In genomic region chr4:183100827-183101226, GRCh38 we compare ENCODE assay signal across 9 cellular contexts. TPM values are rescaled to one million over a fixed set of nuclear protein-coding genes. Genes with fewer than 3 reads are reported as not detected.
DNase-seq lines count a peak whose midpoint lies in the region; ATAC-seq, FAIRE-seq and TF ChIP-seq lines count a peak whose summit lies in the region.
"Had no signal": no experiment of that assay in that cellular context is flagged by ENCODE, and none has a peak within 500 bp of the region (broad histone marks: within the 10 kb centered on the region; RNA-seq: fewer than 3 reads in every experiment).

No MANE protein-coding gene starts in this region.

- H3K4me3 ChIP-seq in A549 = peak overlapping the region; percentile 98
- H3K4me3 ChIP-seq in HAP-1 = peak overlapping the region; percentile 78

- TF ChIP-seq EP300 in A549 (IDR thresholded peaks at IDR 0.05) = no peak

- ATAC-seq in A549 = no peak
- no peak for ATAC-seq in GM19351 (IDR thresholded peaks at IDR 0.05; ENCODE audit: unreplicated experiment)

- no peak for FAIRE-seq in A549 (lab: Jason Lieb, UNC)
- FAIRE-seq in HTR-8/SVneo (lab: Jason Lieb, UNC) = no peak

- POLR2A ChIA-PET in A549 (lab: Yijun Ruan, JAX) (no interaction called here), MCF 10A (lab: Yijun Ruan, JAX) (interaction anchor here (0.9 to 7.5 kb wide), 12 partner anchors 9 to 338 kb away, joined by 3 to 112 read pairs (median 4); no protein-coding TSS in a partner anchor)

- H3K9me3 ChIP-seq in A549 (no peaks in the 10 kb centered on the region), HAP-1 (no peaks in the 10 kb centered on the region)

- H3K9me3 Mint-ChIP-seq in MCF 10A (ENCODE audit: unreplicated experiment) = no peaks in the 10 kb centered on the region
- H3K9me3 Mint-ChIP-seq: activated naive CD8-positive, alpha-beta T cell treated with anti-CD3 and anti-CD28 coated beads, Interleukin-2, amount 10 ng/mL, durations not matched to agents 7 days and 5 days had no signal

- in situ Hi-C loops in HAP-1 (cut with MboI; ENCODE audit: low sequenced_read_pairs) = no loop called here

- intact Hi-C loops in MCF 10A (cut with micrococcal nuclease) = no loop called here

- 8% methylated on average over 6 of the region's 6 CpGs for WGBS in A549 (ENCODE audit: missing lambda C conversion rate)

- no TSS peak for BruUV-seq in MCF 10A (replicated peaks; lab: Mats Ljungman, UMichigan)

- H3K4me3 Mint-ChIP-seq in MCF 10A (ENCODE audit: unreplicated experiment) = peak overlapping the region; percentile 78

- peaks cover 6% of the 10 kb centered on the region for H3K36me3 Mint-ChIP-seq in MCF 10A (ENCODE audit: insufficient read depth, unreplicated experiment)
- H3K36me3 Mint-ChIP-seq: activated naive CD8-positive, alpha-beta T cell treated with anti-CD3 and anti-CD28 coated beads, Interleukin-2, amount 10 ng/mL, durations not matched to agents 7 days and 5 days had no signal

- TF ChIP-seq POLR2A in A549 (IDR thresholded peaks at IDR 0.05; ENCODE audit: low read length) = no peak

- H3K27ac ChIP-seq in A549 = no peak overlapping the region

- no peak for TF ChIP-seq RAD21 in A549 (conservative IDR thresholded peaks at IDR 0.05 in 1 of 2, IDR thresholded peaks at IDR 0.05 in 1 of 2)

- H3K4me2 ChIP-seq in A549 = peak overlapping the region; percentile 80

- peak in 1 of 2 experiments; percentile 14 for DNase-seq in A549 (ENCODE audit: low read depth in 1 of 2, low spot score in 1 of 2)
- DNase-seq in HAP-1 (ENCODE audit: low spot score in 2 of 2) = peak in 1 of 2 experiments; percentile 30
- peak; percentile 37 for DNase-seq in MCF 10A (ENCODE audit: unreplicated experiment)
- DNase-seq in lung microvascular endothelial cell (ENCODE audit: low read depth in 2 of 2) = peak; percentile 9 to 13
- DNase-seq in epidermal melanocyte (ENCODE audit: insufficient read length, low spot score) = no peak
- no peak for DNase-seq in NCI-H226
- DNase-seq in HTR-8/SVneo (ENCODE audit: insufficient read length, low spot score) = no peak
- DNase-seq: activated naive CD8-positive, alpha-beta T cell treated with anti-CD3 and anti-CD28 coated beads, Interleukin-2, amount 10 ng/mL, durations not matched to agents 7 days and 5 days had no signal

- no peaks in the 10 kb centered on the region for H3K27me3 ChIP-seq in HAP-1 (ENCODE audit: low read depth)

- H3K27me3 Mint-ChIP-seq in MCF 10A (ENCODE audit: insufficient read depth, unreplicated experiment) = no peaks in the 10 kb centered on the region

- H3K36me3 ChIP-seq in HAP-1 (replicated peaks) = no peaks in the 10 kb centered on the region

- peaks cover 23% of the 10 kb centered on the region for H3K4me1 Mint-ChIP-seq in MCF 10A (ENCODE audit: insufficient read depth, unreplicated experiment)
- H3K4me1 Mint-ChIP-seq: activated naive CD8-positive, alpha-beta T cell treated with anti-CD3 and anti-CD28 coated beads, Interleukin-2, amount 10 ng/mL, durations not matched to agents 7 days and 5 days had no signal

- no peak for TF ChIP-seq CTCF in A549 (IDR thresholded peaks at IDR 0.05)
- TF ChIP-seq CTCF in MCF 10A (IDR thresholded peaks at IDR 0.05; ENCODE audit: unreplicated experiment) = no peak

- CTCF ChIA-PET in A549 (lab: Yijun Ruan, JAX) (interaction anchor here (0.5 to 1.6 kb wide), 3 partner anchors 149 to 512 kb away, joined by 4 read pairs; no protein-coding TSS in a partner anchor), MCF 10A (lab: Yijun Ruan, JAX) (interaction anchor here (0.5 to 5.6 kb wide), 10 partner anchors 14 to 256 kb away, joined by 3 to 46 read pairs (median 4); no protein-coding TSS in a partner anchor)

- H3K4me1 ChIP-seq in A549 (peaks cover 24% of the 10 kb centered on the region), HAP-1 (peaks cover 40% of the 10 kb centered on the region)

- H3K27ac Mint-ChIP-seq in MCF 10A (ENCODE audit: low read depth, unreplicated experiment) = peak overlapping the region; percentile 76
- H3K27ac Mint-ChIP-seq: activated naive CD8-positive, alpha-beta T cell treated with anti-CD3 and anti-CD28 coated beads, Interleukin-2, amount 10 ng/mL, durations not matched to agents 7 days and 5 days had no signal

TF ChIP-seq in A549, 52 proteins besides CTCF, POLR2A, EP300 and RAD21:
- TF ChIP-seq HDAC2 (IDR thresholded peaks at IDR 0.05) = no peak
- TF ChIP-seq RFX5 (IDR thresholded peaks at IDR 0.05) = no peak
- no peak for TF ChIP-seq HES2 (IDR thresholded peaks at IDR 0.05)
- TF ChIP-seq RNF2 (IDR thresholded peaks at IDR 0.05; ENCODE audit: borderline replicate concordance, low read depth) = no peak
- TF ChIP-seq, protein P1, sequence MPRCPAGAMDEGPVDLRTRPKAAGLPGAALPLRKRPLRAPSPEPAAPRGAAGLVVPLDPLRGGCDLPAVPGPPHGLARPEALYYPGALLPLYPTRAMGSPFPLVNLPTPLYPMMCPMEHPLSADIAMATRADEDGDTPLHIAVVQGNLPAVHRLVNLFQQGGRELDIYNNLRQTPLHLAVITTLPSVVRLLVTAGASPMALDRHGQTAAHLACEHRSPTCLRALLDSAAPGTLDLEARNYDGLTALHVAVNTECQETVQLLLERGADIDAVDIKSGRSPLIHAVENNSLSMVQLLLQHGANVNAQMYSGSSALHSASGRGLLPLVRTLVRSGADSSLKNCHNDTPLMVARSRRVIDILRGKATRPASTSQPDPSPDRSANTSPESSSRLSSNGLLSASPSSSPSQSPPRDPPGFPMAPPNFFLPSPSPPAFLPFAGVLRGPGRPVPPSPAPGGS (IDR thresholded peaks at IDR 0.05) = no peak
- no peak for TF ChIP-seq TFCP2L1 (CRISPR knock-in tag; IDR thresholded peaks at IDR 0.05)
- TF ChIP-seq SMC3 (IDR thresholded peaks at IDR 0.05) = no peak
- no peak for TF ChIP-seq FOXS1 (CRISPR knock-in tag; IDR thresholded peaks at IDR 0.05)
- no peak for TF ChIP-seq HOXA7 (CRISPR knock-in tag; IDR thresholded peaks at IDR 0.05)
TF ChIP-seq in A549: peak in this region for 0.

RNA-seq across cellular contexts. Expression of gene WWC2, which starts 1.8 kb away (rescaled TPM):
- polyA plus RNA-seq in A549 (2011; rRNA removed) (22.5 and 26.9 TPM in 2 replicates), A549 (2017; fragmentation: RNase III; extraction: RNeasy Plus Mini Kit Qiagen cat#74134 plus additional on column Dnase treatment) (14.9 to 16.2 TPM (median 15.3 TPM) in 3 replicates)
- polyA plus RNA-seq in A549 (2012; cell fraction: cytosol; rRNA removed) = 9.2 and 9.9 TPM in 2 replicates
- polyA plus RNA-seq in A549 (2012; cell fraction: nucleus; rRNA removed) = 7.1 and 10.2 TPM in 2 replicates
- polyA minus RNA-seq in A549 (2011; rRNA and poly(A)+ RNA removed) = 16.3 and 18.3 TPM in 2 replicates
- total RNA-seq in MCF 10A (2022) (38.6 and 42.4 TPM in 2 replicates), lung microvascular endothelial cell (17.2 and 26.0 TPM in 2 replicates)

Comparison
In these comparisons a context has a peak if more than half of its experiments do, and no peak if none do; other contexts are left out.
1. DNase-seq: peak in MCF 10A (single experiment) and lung microvascular endothelial cell (2 of 2); none in epidermal melanocyte (single experiment), NCI-H226 (single experiment) and HTR-8/SVneo (single experiment).